ENCODE assay signal across 8 cellular contexts in genomic region chr15:99732711-99733267, GRCh38. TPM values are rescaled to one million over a fixed set of nuclear protein-coding genes. Genes with fewer than 3 reads are reported as not detected.
DNase-seq lines count a peak whose midpoint lies in the region; ATAC-seq, FAIRE-seq and TF ChIP-seq lines count a peak whose summit lies in the region.

No MANE protein-coding gene starts in this region.

- H3K27me3 ChIP-seq in K562 (ENCODE audit: control insufficient read depth in 2 of 2, insufficient read depth in 2 of 2, low read length in 2 of 2), result peaks cover 0 to 8% of the 10 kb centered on the region in 2 experiments; a peak in 1 of 5 replicates

- TF ChIP-seq CTCF in GM10248 (IDR thresholded peaks at IDR 0.05; ENCODE audit: control extremely low read depth, extremely low read depth, low read depth, missing control alignments), result no peak
- TF ChIP-seq CTCF in K562 (IDR thresholded peaks at IDR 0.05 in 2 of 3, conservative IDR thresholded peaks at IDR 0.05 in 1 of 3; ENCODE audit: insufficient read depth in 2 of 3, low read depth in 1 of 3, low read length in 3 of 3), result no peak

- no peaks in the 10 kb centered on the region for H3K27me3 Mint-ChIP-seq in stimulated activated naive CD8-positive, alpha-beta T cell treated with anti-CD3 and anti-CD28 coated beads, Interleukin-15, amount 100 ng/mL, for 72 hours

- peak overlapping the region; percentile 70 to 76 for H3K4me3 Mint-ChIP-seq in stimulated activated naive CD8-positive, alpha-beta T cell treated with anti-CD3 and anti-CD28 coated beads, Interleukin-15, amount 100 ng/mL, for 72 hours

- H3K9ac ChIP-seq in K562 (ENCODE audit: insufficient read depth in 1 of 2, low read depth in 2 of 2, low read length in 2 of 2), result peak overlapping the region; percentile 38 to 85; a peak in 3 of 4 replicates

- ATAC-seq in GM21528 (IDR thresholded peaks at IDR 0.05; ENCODE audit: low FRiP score, unreplicated experiment), result peak; percentile 41
- ATAC-seq in K562, result peak; percentile 62
- peak; percentile 54 for ATAC-seq in stimulated activated naive CD8-positive, alpha-beta T cell treated with anti-CD3 and anti-CD28 coated beads, Interleukin-15, amount 100 ng/mL, for 72 hours

- DNase-seq in GM10248 (ENCODE audit: extremely low spot score), result peak; percentile 30
- peak; percentile 71 for DNase-seq in HuH-7.5 (ENCODE audit: low spot score)
- DNase-seq in K562 (ENCODE audit: extremely low read depth in 1 of 4, low spot score in 3 of 4), result peak; percentile 29 to 60 (median 52)
- peak; percentile 66 for DNase-seq in left kidney (ENCODE audit: low read depth, low spot score)
- DNase-seq in stimulated activated naive CD8-positive, alpha-beta T cell treated with anti-CD3 and anti-CD28 coated beads, Interleukin-15, amount 100 ng/mL, for 72 hours, result no peak
- no peak for DNase-seq in AG08395 (ENCODE audit: low spot score)
- DNase-seq in NCI-H1436 treated with DMSO at 0.1 percent for 48 hours (lab: John Stamatoyannopoulos, UW), result no peak

- H3K79me2 ChIP-seq in K562 (ENCODE audit: control insufficient read depth, insufficient read depth, low read length), result no peaks in the 10 kb centered on the region

- POLR2A ChIA-PET in GM10248 (lab: Yijun Ruan, JAX), result interaction anchor here (0.6 to 1.1 kb wide), 4 partner anchors 17 to 1212 kb away, joined by 3 to 5 read pairs (median 3); partner anchors contain the start of genes LRRC28 and SYNM
- POLR2A ChIA-PET in K562 (lab: Yijun Ruan, JAX), result interaction anchor here (0.5 to 1.0 kb wide), 5 partner anchors 9 to 292 kb away, joined by 3 read pairs; partner anchors contain the start of gene MEF2A

- CTCF ChIA-PET in GM10248 (lab: Yijun Ruan, JAX) (interaction anchor here (0.8 to 12.2 kb wide), 11 partner anchors 8 to 632 kb away, joined by 3 to 83 read pairs (median 5); no protein-coding TSS in a partner anchor), K562 (lab: Yijun Ruan, JAX; ENCODE audit: low intra/inter-chr PET ratio) (no interaction called here)

- H3K27ac ChIP-seq in K562 (ENCODE audit: extremely low read depth, low read depth, low read length), result no peak overlapping the region

- no TSS peak for BruUV-seq in K562 (replicated peaks; lab: Mats Ljungman, UMichigan)

- intact Hi-C loops in K562 (cut with micrococcal nuclease), result no loop called here

- H3K4me3 ChIP-seq in K562, result peak overlapping the region; percentile 43

- no peaks in the 10 kb centered on the region for H3K9me3 ChIP-seq in K562 (replicated peaks; ENCODE audit: control insufficient read depth, insufficient read depth, low read depth, low read length)

- no peaks in the 10 kb centered on the region for H3K9me3 Mint-ChIP-seq in stimulated activated naive CD8-positive, alpha-beta T cell treated with anti-CD3 and anti-CD28 coated beads, Interleukin-15, amount 100 ng/mL, for 72 hours

- peaks cover 27% of the 10 kb centered on the region for H3K4me1 Mint-ChIP-seq in stimulated activated naive CD8-positive, alpha-beta T cell treated with anti-CD3 and anti-CD28 coated beads, Interleukin-15, amount 100 ng/mL, for 72 hours

- no peaks in the 10 kb centered on the region for H3K9me1 ChIP-seq in K562 (ENCODE audit: control insufficient read depth, insufficient read depth, low read length)

- in situ Hi-C loops in K562 (cut with MboI), result loop anchor here (25.0 kb wide), 1 partner anchor 445 kb away; no protein-coding TSS in a partner anchor

- no peak for TF ChIP-seq POLR2A in K562 (conservative IDR thresholded peaks at IDR 0.05)

- no peaks in the 10 kb centered on the region for H4K20me1 ChIP-seq in K562 (replicated peaks; ENCODE audit: control insufficient read depth, insufficient read depth, low read length)

- peak overlapping the region; percentile 49 for H3K4me2 ChIP-seq in K562 (ENCODE audit: insufficient read depth, low read length)

- FAIRE-seq in K562 (lab: Jason Lieb, UNC), result no peak

- H3K27ac Mint-ChIP-seq in stimulated activated naive CD8-positive, alpha-beta T cell treated with anti-CD3 and anti-CD28 coated beads, Interleukin-15, amount 100 ng/mL, for 72 hours, result peak overlapping the region in 1 of 2 donors; percentile 7

- H3K36me3 ChIP-seq in K562 (ENCODE audit: control insufficient read depth, insufficient read depth, low read length), result no peaks in the 10 kb centered on the region

- H3K4me1 ChIP-seq in K562 (replicated peaks in 1 of 2; ENCODE audit: control insufficient read depth in 2 of 2, insufficient read depth in 2 of 2, low read length in 2 of 2), result peaks cover 0 to 19% of the 10 kb centered on the region in 2 experiments; a peak in 3 of 5 replicates

- peak overlapping the region; percentile 51; the same call in 1 of the 2 replicates for H2AFZ ChIP-seq in K562 (ENCODE audit: low read depth, low read length)

- WGBS in K562 (ENCODE audit: insufficient coverage, low coverage, missing lambda C conversion rate), result 28% methylated on average over 24 of the region's 49 CpGs

- TF ChIP-seq EP300 in K562 (IDR thresholded peaks at IDR 0.05; ENCODE audit: low read length), result no peak

- TF ChIP-seq RAD21 in K562 (CRISPR knock-in tag; conservative IDR thresholded peaks at IDR 0.05 in 1 of 2, IDR thresholded peaks at IDR 0.05 in 1 of 2), result no peak

TF ChIP-seq in K562, 482 proteins besides CTCF, POLR2A, EP300 and RAD21 (continues in another document):
- no peak for TF ChIP-seq MAFK (IDR thresholded peaks at IDR 0.05; ENCODE audit: low read length)
- peak; percentile 30; the same call in 1 of the 2 replicates for TF ChIP-seq L3MBTL2 (IDR thresholded peaks at IDR 0.05)
- peak; percentile 90 for TF ChIP-seq NR2C1 (IDR thresholded peaks at IDR 0.05)
- peak; percentile 94 for TF ChIP-seq NR2C1 (tag; IDR thresholded peaks at IDR 0.05)
- TF ChIP-seq NUFIP1 (IDR thresholded peaks at IDR 0.05; ENCODE audit: partially characterized antibody), result no peak
- no peak for TF ChIP-seq ZNF561 (CRISPR knock-in tag; conservative IDR thresholded peaks at IDR 0.05)
- TF ChIP-seq KDM5B (IDR thresholded peaks at IDR 0.05; ENCODE audit: insufficient replicate concordance, low read depth, low read length), result peak; percentile 27
- TF ChIP-seq NR1H2 (CRISPR knock-in tag; IDR thresholded peaks at IDR 0.05), result no peak
- TF ChIP-seq ZNF76 (CRISPR knock-in tag; IDR thresholded peaks at IDR 0.05; ENCODE audit: borderline replicate concordance), result no peak
- TF ChIP-seq ZSCAN29 (IDR thresholded peaks at IDR 0.05), result no peak
- peak; percentile 57; the same call in 1 of the 2 replicates for TF ChIP-seq TFAP4 (CRISPR knock-in tag; IDR thresholded peaks at IDR 0.05; ENCODE audit: borderline replicate concordance)
- TF ChIP-seq ZNF79 (CRISPR knock-in tag; IDR thresholded peaks at IDR 0.05; ENCODE audit: low read depth), result no peak
- TF ChIP-seq TEAD2 (tag; IDR thresholded peaks at IDR 0.05), result no peak
- TF ChIP-seq E2F6 (IDR thresholded peaks at IDR 0.05; ENCODE audit: borderline replicate concordance in 1 of 2, extremely low read depth in 1 of 2, insufficient read depth in 1 of 2, insufficient read length in 1 of 2, low read depth in 1 of 2, low read length in 1 of 2, poor library complexity in 1 of 2, severe bottlenecking in 1 of 2), result peak in 1 of 2 experiments; percentile 48
- peak; percentile 54; the same call in 1 of the 2 replicates for TF ChIP-seq NR2C2 (CRISPR knock-in tag; IDR thresholded peaks at IDR 0.05)
- TF ChIP-seq NR2C2 (tag; IDR thresholded peaks at IDR 0.05), result peak; percentile 98
- TF ChIP-seq EGR1 (conservative IDR thresholded peaks at IDR 0.05), result peak; percentile 47; the same call in 1 of the 2 replicates

RNA-seq across cellular contexts. Expression of gene LYSMD4, which starts 0.4 kb away (rescaled TPM):
- total RNA-seq in K562 (2011; cell fraction: chromatin; rRNA removed; ENCODE audit: low replicate concordance), result 5.3 and 7.1 TPM in 2 replicates
- 4.5 and 6.3 TPM in 2 replicates for total RNA-seq in K562 (2011; cell fraction: nucleolus; rRNA removed)
- 5.5 and 6.3 TPM in 2 replicates for total RNA-seq in K562 (2011; cell fraction: nucleoplasm; rRNA removed)
- total RNA-seq in K562 (2014; rRNA removed), result 2.2 and 3.2 TPM in 2 replicates
- 1.6 and 2.0 TPM in 2 replicates for total RNA-seq in K562 (2014; rRNA removed; fragmentation: Illumina TruSeq; extraction: Trizol)
- total RNA-seq in K562 (2015; rRNA removed; fragmentation: Illumina TruSeq; extraction: Trizol), result 1.6 and 1.7 TPM in 2 replicates
- total RNA-seq in K562 (2021), result 2.1 and 2.3 TPM in 2 replicates
- polyA plus RNA-seq in K562 (2011; rRNA removed), result 2.2 and 2.3 TPM in 2 replicates
- 2.3 and 2.5 TPM in 2 replicates for polyA plus RNA-seq in K562 (2011; cell fraction: cytosol; rRNA removed)
- polyA plus RNA-seq in K562 (2011; cell fraction: nucleus; rRNA removed), result 7.7 and 9.7 TPM in 2 replicates
- 2.5 and 3.7 TPM in 2 replicates for polyA plus RNA-seq in K562 (2012)
- 2.0 and 2.3 TPM in 2 replicates for polyA plus RNA-seq in K562 (2014; fragmentation: Illumina TruSeq; extraction: Trizol)
- under 1 TPM; 0.46 to 0.70 TPM for polyA plus RNA-seq in K562 (2014; fragmentation: Nextera tagmentation; extraction: Ambion mirVana)
- polyA plus RNA-seq in K562 (2014; rRNA removed), result 3.1 and 4.2 TPM in 2 replicates
- 1.2 and 1.8 TPM in 2 replicates for polyA minus RNA-seq in K562 (2011; rRNA and poly(A)+ RNA removed)
- 0.64 and 1.9 TPM in 2 replicates for polyA minus RNA-seq in K562 (2011; cell fraction: cytosol; rRNA and poly(A)+ RNA removed)
- polyA minus RNA-seq in K562 (2011; cell fraction: nucleus; rRNA and poly(A)+ RNA removed), result 3.1 and 4.2 TPM in 2 replicates

Comparison
In these comparisons a context has a peak if more than half of its experiments do, and no peak if none do; other contexts are left out.
1. DNase-seq: peak in GM10248 (single experiment), HuH-7.5 (single experiment), K562 (4 of 4) and left kidney (single experiment); none in stimulated activated naive CD8-positive, alpha-beta T cell treated with anti-CD3 and anti-CD28 coated beads, Interleukin-15, amount 100 ng/mL, for 72 hours (0 of 2), AG08395 (single experiment) and NCI-H1436 treated with DMSO at 0.1 percent for 48 hours (single experiment).
2. Peak in every context shown above with its lines, with median percentiles within 50 percentile points of each other: ATAC-seq.